9 cellular contexts compared by ENCODE assay signal in genomic region chr22:43796567-43796966, GRCh38. TPM values are rescaled to one million over a fixed set of nuclear protein-coding genes. Genes with fewer than 3 reads are reported as not detected.
DNase-seq lines count a peak whose midpoint lies in the region; ATAC-seq and TF ChIP-seq lines count a peak whose summit lies in the region.
"Had no signal": no experiment of that assay in that cellular context is flagged by ENCODE, and none has a peak within 500 bp of the region (broad histone marks: within the 10 kb centered on the region; RNA-seq: fewer than 3 reads in every experiment).

No MANE protein-coding gene starts in this region.

- no peak for TF ChIP-seq POLR2A in erythroblast (IDR thresholded peaks at IDR 0.05; ENCODE audit: low read length)

- TF ChIP-seq CTCF in heart right ventricle (IDR thresholded peaks at IDR 0.05): peak in 7 of 9 donors; percentile 21 to 58 (median 45)

- peaks cover 0 to 10% (median 2%) of the 10 kb centered on the region in 9 donors for H3K4me1 ChIP-seq in heart right ventricle
- H3K4me1 ChIP-seq: Caco-2 had no signal

- H3K27me3 ChIP-seq in heart right ventricle: no peaks in the 10 kb centered on the region

- peak in 7 of 8 donors; percentile 59 to 77 (median 70) for ATAC-seq in heart right ventricle
- no peak for ATAC-seq in stimulated activated naive CD8-positive, alpha-beta T cell treated with anti-CD3 and anti-CD28 coated beads, Interleukin-15, Interleukin-2, amounts not matched to agents 100 U/mL and 50 U/mL, for 24 hours

- intact Hi-C loops in heart right ventricle (cut with DNase I): loop anchor here in 8 of 10 donors (2.0 to 10.0 kb wide), 3 partner anchors 408 to 412 kb away; no protein-coding TSS in a partner anchor

- WGBS in heart right ventricle, 2 donors: 25 to 40% methylated on average over 8 of the region's 8 CpGs

- no peaks in the 10 kb centered on the region for H3K36me3 ChIP-seq in heart right ventricle

- peak; percentile 30 for DNase-seq in NCI-H2171 treated with DMSO at 0.1 percent for 48 hours (lab: John Stamatoyannopoulos, UW)
- no peak for DNase-seq in NCI-H2171 (lab: John Stamatoyannopoulos, UW)
- DNase-seq in SK-N-DZ (ENCODE audit: low spot score): peak; percentile 39
- DNase-seq in heart right ventricle: no peak
- DNase-seq in GM19240 (ENCODE audit: insufficient read length, low spot score): no peak
- DNase-seq in stimulated activated naive CD8-positive, alpha-beta T cell treated with anti-CD3 and anti-CD28 coated beads, Interleukin-15, Interleukin-2, amounts not matched to agents 100 U/mL and 50 U/mL, for 24 hours: no peak
- no peak for DNase-seq in erythroblast (lab: John Stamatoyannopoulos, UW)

- H3K27ac ChIP-seq in heart right ventricle: no peak overlapping the region
- H3K27ac ChIP-seq in temporal lobe (ENCODE audit: low read depth, low read length): peak overlapping the region; percentile 50

- no peak overlapping the region for H3K4me3 ChIP-seq in heart right ventricle

- peaks cover 0 to 20% (median 12%) of the 10 kb centered on the region in 11 donors for H3K9me3 ChIP-seq in heart right ventricle
- H3K9me3 ChIP-seq: Caco-2 had no signal

RNA-seq across cellular contexts. Expression of gene EFCAB6, which starts 15.5 kb away (rescaled TPM):
- 0.14 and 0.28 TPM in 2 replicates for polyA plus RNA-seq in SK-N-DZ (2014; cell fraction: cytosol; rRNA removed)
- 0.35 TPM in 1 of 2 replicates, not detected in the other for polyA plus RNA-seq in SK-N-DZ (2014; cell fraction: nucleus; rRNA removed)
- total RNA-seq in heart right ventricle (1 to 10 TPM; 1.0 to 4.3 (median 1.9) TPM), temporal lobe (7.6 TPM)
- under 1 TPM; 0.25 to 0.44 TPM for polyA plus RNA-seq in heart right ventricle
- total RNA-seq: Caco-2 had no signal

Comparison
In these comparisons a context has a peak if more than half of its experiments do, and no peak if none do; other contexts are left out.
1. DNase-seq: peak in NCI-H2171 treated with DMSO at 0.1 percent for 48 hours (single experiment) and SK-N-DZ (single experiment); none in NCI-H2171 (single experiment), heart right ventricle (0 of 2), GM19240 (single experiment), stimulated activated naive CD8-positive, alpha-beta T cell treated with anti-CD3 and anti-CD28 coated beads, Interleukin-15, Interleukin-2, amounts not matched to agents 100 U/mL and 50 U/mL, for 24 hours (single experiment) and erythroblast (0 of 2).